Comparison of ENCODE assay signal across 1 cellular context in the genomic region with DNA sequence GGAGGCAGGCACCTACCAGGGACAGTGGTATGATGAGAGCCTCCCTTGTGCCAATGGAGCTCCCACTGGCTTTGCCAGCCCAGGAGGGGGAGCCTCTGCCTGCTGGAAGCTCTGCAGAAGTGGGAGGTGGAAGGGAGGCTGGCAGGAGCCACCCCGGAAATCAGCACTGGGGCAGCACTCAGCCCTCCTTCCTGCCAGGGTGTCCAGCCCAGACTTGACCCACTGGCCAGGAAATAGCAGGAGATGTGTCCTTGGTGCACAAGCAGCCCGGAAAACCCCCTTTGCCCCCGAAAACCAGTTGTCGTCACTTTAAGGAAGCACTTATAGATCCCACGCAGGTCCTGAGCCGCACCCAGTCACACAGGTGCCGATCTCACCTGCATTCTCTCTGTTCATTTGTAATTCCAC.
TF ChIP-seq lines count a peak whose summit lies in the region.

No MANE protein-coding gene starts in this region.

TF ChIP-seq in GM23338, 12 proteins besides CTCF, POLR2A, EP300 and RAD21 (continued from another document):
- TF ChIP-seq, protein P1, sequence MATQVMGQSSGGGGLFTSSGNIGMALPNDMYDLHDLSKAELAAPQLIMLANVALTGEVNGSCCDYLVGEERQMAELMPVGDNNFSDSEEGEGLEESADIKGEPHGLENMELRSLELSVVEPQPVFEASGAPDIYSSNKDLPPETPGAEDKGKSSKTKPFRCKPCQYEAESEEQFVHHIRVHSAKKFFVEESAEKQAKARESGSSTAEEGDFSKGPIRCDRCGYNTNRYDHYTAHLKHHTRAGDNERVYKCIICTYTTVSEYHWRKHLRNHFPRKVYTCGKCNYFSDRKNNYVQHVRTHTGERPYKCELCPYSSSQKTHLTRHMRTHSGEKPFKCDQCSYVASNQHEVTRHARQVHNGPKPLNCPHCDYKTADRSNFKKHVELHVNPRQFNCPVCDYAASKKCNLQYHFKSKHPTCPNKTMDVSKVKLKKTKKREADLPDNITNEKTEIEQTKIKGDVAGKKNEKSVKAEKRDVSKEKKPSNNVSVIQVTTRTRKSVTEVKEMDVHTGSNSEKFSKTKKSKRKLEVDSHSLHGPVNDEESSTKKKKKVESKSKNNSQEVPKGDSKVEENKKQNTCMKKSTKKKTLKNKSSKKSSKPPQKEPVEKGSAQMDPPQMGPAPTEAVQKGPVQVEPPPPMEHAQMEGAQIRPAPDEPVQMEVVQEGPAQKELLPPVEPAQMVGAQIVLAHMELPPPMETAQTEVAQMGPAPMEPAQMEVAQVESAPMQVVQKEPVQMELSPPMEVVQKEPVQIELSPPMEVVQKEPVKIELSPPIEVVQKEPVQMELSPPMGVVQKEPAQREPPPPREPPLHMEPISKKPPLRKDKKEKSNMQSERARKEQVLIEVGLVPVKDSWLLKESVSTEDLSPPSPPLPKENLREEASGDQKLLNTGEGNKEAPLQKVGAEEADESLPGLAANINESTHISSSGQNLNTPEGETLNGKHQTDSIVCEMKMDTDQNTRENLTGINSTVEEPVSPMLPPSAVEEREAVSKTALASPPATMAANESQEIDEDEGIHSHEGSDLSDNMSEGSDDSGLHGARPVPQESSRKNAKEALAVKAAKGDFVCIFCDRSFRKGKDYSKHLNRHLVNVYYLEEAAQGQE (IDR thresholded peaks at IDR 0.05; ENCODE audit: unreplicated experiment), result no peak
- no peak for TF ChIP-seq ZNF331 (CRISPR knock-in tag; IDR thresholded peaks at IDR 0.05; ENCODE audit: low read depth)
- TF ChIP-seq, protein P2, sequence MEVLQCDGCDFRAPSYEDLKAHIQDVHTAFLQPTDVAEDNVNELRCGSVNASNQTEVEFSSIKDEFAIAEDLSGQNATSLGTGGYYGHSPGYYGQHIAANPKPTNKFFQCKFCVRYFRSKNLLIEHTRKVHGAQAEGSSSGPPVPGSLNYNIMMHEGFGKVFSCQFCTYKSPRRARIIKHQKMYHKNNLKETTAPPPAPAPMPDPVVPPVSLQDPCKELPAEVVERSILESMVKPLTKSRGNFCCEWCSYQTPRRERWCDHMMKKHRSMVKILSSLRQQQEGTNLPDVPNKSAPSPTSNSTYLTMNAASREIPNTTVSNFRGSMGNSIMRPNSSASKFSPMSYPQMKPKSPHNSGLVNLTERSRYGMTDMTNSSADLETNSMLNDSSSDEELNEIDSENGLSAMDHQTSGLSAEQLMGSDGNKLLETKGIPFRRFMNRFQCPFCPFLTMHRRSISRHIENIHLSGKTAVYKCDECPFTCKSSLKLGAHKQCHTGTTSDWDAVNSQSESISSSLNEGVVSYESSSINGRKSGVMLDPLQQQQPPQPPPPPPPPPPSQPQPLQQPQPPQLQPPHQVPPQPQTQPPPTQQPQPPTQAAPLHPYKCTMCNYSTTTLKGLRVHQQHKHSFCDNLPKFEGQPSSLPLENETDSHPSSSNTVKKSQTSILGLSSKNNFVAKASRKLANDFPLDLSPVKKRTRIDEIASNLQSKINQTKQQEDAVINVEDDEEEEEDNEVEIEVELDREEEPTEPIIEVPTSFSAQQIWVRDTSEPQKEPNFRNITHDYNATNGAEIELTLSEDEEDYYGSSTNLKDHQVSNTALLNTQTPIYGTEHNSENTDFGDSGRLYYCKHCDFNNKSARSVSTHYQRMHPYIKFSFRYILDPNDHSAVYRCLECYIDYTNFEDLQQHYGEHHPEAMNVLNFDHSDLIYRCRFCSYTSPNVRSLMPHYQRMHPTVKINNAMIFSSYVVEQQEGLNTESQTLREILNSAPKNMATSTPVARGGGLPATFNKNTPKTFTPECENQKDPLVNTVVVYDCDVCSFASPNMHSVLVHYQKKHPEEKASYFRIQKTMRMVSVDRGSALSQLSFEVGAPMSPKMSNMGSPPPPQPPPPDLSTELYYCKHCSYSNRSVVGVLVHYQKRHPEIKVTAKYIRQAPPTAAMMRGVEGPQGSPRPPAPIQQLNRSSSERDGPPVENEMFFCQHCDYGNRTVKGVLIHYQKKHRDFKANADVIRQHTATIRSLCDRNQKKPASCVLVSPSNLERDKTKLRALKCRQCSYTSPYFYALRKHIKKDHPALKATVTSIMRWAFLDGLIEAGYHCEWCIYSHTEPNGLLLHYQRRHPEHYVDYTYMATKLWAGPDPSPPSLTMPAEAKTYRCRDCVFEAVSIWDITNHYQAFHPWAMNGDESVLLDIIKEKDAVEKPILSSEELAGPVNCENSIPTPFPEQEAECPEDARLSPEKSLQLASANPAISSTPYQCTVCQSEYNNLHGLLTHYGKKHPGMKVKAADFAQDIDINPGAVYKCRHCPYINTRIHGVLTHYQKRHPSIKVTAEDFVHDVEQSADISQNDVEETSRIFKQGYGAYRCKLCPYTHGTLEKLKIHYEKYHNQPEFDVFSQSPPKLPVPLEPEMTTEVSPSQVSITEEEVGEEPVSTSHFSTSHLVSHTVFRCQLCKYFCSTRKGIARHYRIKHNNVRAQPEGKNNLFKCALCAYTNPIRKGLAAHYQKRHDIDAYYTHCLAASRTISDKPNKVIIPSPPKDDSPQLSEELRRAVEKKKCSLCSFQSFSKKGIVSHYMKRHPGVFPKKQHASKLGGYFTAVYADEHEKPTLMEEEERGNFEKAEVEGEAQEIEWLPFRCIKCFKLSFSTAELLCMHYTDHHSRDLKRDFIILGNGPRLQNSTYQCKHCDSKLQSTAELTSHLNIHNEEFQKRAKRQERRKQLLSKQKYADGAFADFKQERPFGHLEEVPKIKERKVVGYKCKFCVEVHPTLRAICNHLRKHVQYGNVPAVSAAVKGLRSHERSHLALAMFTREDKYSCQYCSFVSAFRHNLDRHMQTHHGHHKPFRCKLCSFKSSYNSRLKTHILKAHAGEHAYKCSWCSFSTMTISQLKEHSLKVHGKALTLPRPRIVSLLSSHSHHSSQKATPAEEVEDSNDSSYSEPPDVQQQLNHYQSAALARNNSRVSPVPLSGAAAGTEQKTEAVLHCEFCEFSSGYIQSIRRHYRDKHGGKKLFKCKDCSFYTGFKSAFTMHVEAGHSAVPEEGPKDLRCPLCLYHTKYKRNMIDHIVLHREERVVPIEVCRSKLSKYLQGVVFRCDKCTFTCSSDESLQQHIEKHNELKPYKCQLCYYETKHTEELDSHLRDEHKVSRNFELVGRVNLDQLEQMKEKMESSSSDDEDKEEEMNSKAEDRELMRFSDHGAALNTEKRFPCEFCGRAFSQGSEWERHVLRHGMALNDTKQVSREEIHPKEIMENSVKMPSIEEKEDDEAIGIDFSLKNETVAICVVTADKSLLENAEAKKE (CRISPR knock-in tag; IDR thresholded peaks at IDR 0.05), result no peak
- no peak for TF ChIP-seq NANOG (IDR thresholded peaks at IDR 0.05; ENCODE audit: borderline replicate concordance)
- TF ChIP-seq ZNF114 (CRISPR knock-in tag; IDR thresholded peaks at IDR 0.05), result no peak
- TF ChIP-seq, protein P3, sequence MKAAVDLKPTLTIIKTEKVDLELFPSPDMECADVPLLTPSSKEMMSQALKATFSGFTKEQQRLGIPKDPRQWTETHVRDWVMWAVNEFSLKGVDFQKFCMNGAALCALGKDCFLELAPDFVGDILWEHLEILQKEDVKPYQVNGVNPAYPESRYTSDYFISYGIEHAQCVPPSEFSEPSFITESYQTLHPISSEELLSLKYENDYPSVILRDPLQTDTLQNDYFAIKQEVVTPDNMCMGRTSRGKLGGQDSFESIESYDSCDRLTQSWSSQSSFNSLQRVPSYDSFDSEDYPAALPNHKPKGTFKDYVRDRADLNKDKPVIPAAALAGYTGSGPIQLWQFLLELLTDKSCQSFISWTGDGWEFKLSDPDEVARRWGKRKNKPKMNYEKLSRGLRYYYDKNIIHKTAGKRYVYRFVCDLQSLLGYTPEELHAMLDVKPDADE (IDR thresholded peaks at IDR 0.05), result no peak
- no peak for TF ChIP-seq CREB1 (CRISPR knock-in tag; IDR thresholded peaks at IDR 0.05; ENCODE audit: low read depth)
- no peak for TF ChIP-seq POLR2AphosphoS5 (IDR thresholded peaks at IDR 0.05; ENCODE audit: low read depth)
- TF ChIP-seq EZH2phosphoT487 (IDR thresholded peaks at IDR 0.05; ENCODE audit: unreplicated experiment), result no peak
- no peak for TF ChIP-seq EZH2 (IDR thresholded peaks at IDR 0.05; ENCODE audit: low read depth, unreplicated experiment)
